In the genomic region with DNA sequence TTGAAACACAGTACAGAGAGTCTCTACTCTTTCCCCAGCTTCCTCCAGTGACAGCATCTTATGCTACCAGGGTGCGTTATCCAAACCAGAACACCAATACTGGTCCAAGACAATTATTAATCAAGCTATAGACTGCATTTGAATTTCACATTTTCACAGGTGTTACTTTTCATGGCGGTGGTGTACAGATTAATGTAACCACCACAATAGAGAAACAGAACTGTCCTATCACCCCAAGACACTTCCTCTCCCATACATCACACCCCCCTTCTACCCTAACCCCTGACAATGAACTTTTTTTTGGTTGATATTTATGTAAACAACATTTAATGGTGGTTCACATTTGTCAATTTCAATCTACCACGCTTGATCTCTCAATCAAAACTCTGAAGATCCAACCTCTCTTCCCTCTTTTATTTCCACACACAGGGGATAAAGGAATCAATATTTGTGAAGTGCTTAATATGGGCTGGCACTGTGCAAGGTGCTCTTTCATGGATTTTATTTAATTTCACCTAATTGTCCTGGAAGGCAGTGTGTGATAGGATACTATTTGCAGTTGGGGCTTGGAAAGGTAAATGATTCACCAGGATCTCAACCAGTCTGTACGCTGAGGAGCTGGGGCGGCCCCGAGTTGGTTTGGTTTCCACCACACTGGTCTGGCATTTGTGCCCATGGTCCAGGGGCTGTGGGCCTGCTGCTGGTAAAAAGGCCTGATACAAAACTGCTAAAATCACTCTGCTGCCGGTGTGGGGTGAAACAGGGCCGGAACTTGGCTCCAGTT, we compare ENCODE assay signal across 17 cellular contexts. TPM values are rescaled to one million over a fixed set of nuclear protein-coding genes. Genes with fewer than 3 reads are reported as not detected.
DNase-seq lines count a peak whose midpoint lies in the region; ATAC-seq and TF ChIP-seq lines count a peak whose summit lies in the region.
"Had no signal": no experiment of that assay in that cellular context is flagged by ENCODE, and none has a peak within 500 bp of the region (broad histone marks: within the 10 kb centered on the region; RNA-seq: fewer than 3 reads in every experiment).

No MANE protein-coding gene starts in this region.

- ATAC-seq in GM18861 (IDR thresholded peaks at IDR 0.05; ENCODE audit: unreplicated experiment) = peak; percentile 35
- peak; percentile 53 for ATAC-seq in HG02571 (IDR thresholded peaks at IDR 0.05; ENCODE audit: unreplicated experiment)
- ATAC-seq in HG03460 (IDR thresholded peaks at IDR 0.05; ENCODE audit: unreplicated experiment) = peak; percentile 72
- ATAC-seq: activated T-cell treated with anti-CD3 and anti-CD28 coated beads, Interleukin-2, amount 50 U/mL, for 4 hours; naive thymus-derived CD4-positive, alpha-beta T cell; right cardiac atrium had no signal

- H3K27ac Mint-ChIP-seq in nephron = peak overlapping the region; percentile 18 to 70 (median 45)
- H3K27ac Mint-ChIP-seq in type B pancreatic cell = no peak overlapping the region
- H3K27ac Mint-ChIP-seq: naive thymus-derived CD4-positive, alpha-beta T cell had no signal

- peaks cover 4% of the 10 kb centered on the region for H3K27me3 Mint-ChIP-seq in nephron (ENCODE audit: low read depth)
- H3K27me3 Mint-ChIP-seq in type B pancreatic cell = no peaks in the 10 kb centered on the region

- no peak for DNase-seq in activated gamma-delta T cell treated with Interleukin-2 at 50 U/mL for 16 hours
- DNase-seq in stimulated activated CD4-positive, alpha-beta T cell treated with anti-CD3 and anti-CD28 coated beads, Interleukin-4, amount 100 ng/mL, for 1 hour = no peak
- DNase-seq in type B pancreatic cell (ENCODE audit: extremely low spot score, unreplicated experiment) = no peak
- no peak for DNase-seq in KG1 (lab: John Stamatoyannopoulos, UW)
- DNase-seq: activated T-cell treated with anti-CD3 and anti-CD28 coated beads, Interleukin-2, amount 50 U/mL, for 4 hours; aorta; foreskin melanocyte; kidney glomerular epithelial cell; naive thymus-derived CD4-positive, alpha-beta T cell; NCI-H2029; right cardiac atrium; SW 1271 had no signal

- H3K4me3 Mint-ChIP-seq in nephron (no peak overlapping the region), type B pancreatic cell (no peak overlapping the region)
- H3K4me3 Mint-ChIP-seq: activated T-cell treated with anti-CD3 and anti-CD28 coated beads, Interleukin-2, amount 50 U/mL, for 4 hours; CD14-positive monocyte; naive thymus-derived CD4-positive, alpha-beta T cell had no signal

- H3K36me3 Mint-ChIP-seq in nephron (ENCODE audit: low read depth) (peaks cover 10% of the 10 kb centered on the region), type B pancreatic cell (no peaks in the 10 kb centered on the region)
- H3K36me3 Mint-ChIP-seq: naive thymus-derived CD4-positive, alpha-beta T cell had no signal

- TF ChIP-seq CTCF in nephron (IDR thresholded peaks at IDR 0.05; ENCODE audit: unreplicated experiment in 3 of 3) = no peak
- no peak for TF ChIP-seq CTCF in type B pancreatic cell (conservative IDR thresholded peaks at IDR 0.05)

- H3K4me1 Mint-ChIP-seq in nephron (peaks cover 24% of the 10 kb centered on the region), type B pancreatic cell (ENCODE audit: unreplicated experiment) (peaks cover 10% of the 10 kb centered on the region)
- H3K4me1 Mint-ChIP-seq: CD14-positive monocyte had no signal

- no peaks in the 10 kb centered on the region for H3K9me3 Mint-ChIP-seq in nephron
- no peaks in the 10 kb centered on the region for H3K9me3 Mint-ChIP-seq in type B pancreatic cell
- H3K9me3 Mint-ChIP-seq: activated T-cell treated with anti-CD3 and anti-CD28 coated beads, Interleukin-2, amount 50 U/mL, for 4 hours; CD14-positive monocyte; naive thymus-derived CD4-positive, alpha-beta T cell had no signal

RNA-seq across cellular contexts. Expression of a gene that starts 54.6 kb away (rescaled TPM):
- 100 and 107 TPM in 2 replicates for total RNA-seq in type B pancreatic cell (ENCODE audit: low replicate concordance)
